11 cellular contexts compared by ENCODE assay signal in the genomic region with DNA sequence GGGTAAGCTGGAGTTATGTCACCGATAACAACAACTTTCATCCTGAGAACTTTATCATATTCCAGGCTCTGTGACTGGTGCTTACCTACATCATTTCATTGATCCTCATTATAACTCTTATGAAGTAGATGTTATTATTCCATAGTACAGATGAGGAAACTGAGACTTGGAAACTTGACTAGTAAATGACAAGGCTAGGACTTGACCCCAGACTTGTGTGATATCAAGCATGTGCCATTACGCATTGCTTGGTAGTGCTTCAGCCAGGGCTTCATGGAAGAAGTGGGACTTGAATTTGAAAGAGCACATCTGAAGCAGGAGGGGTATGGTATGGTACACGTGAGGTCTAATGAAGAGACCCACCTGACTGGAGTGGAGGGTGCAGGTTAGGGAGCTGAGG.
"Had no signal": no experiment of that assay in that cellular context is flagged by ENCODE, and none has a peak within 500 bp of the region (broad histone marks: within the 10 kb centered on the region; RNA-seq: fewer than 3 reads in every experiment).

No MANE protein-coding gene starts in this region.

- H3K4me3 Mint-ChIP-seq: GM23338, H9, HFFc6 had no signal

- H3K9me3 Mint-ChIP-seq: GM23338, H9, HFFc6 had no signal

- H3K4me1 ChIP-seq: HAP-1 had no signal

- H3K27ac Mint-ChIP-seq: GM23338, H9, HFFc6 had no signal

- H3K4me1 Mint-ChIP-seq: GM23338 had no signal

- FAIRE-seq: H1, H54 had no signal

- DNase-seq: GM23248, GOT3, H7, H9, HCEC 1CT, HFFc6 had no signal

- H3K4me3 ChIP-seq: GM23248, GM23338, HAP-1 had no signal

- H3K9me3 ChIP-seq: HAP-1 had no signal

- ATAC-seq: GM23338, HCT116 had no signal

- H3K27ac ChIP-seq: GM23248 had no signal

- H3K36me3 ChIP-seq: HAP-1 had no signal
